In genomic region chr10:80599424-80599847, GRCh38 we compare ENCODE assay signal across 8 cellular contexts.
DNase-seq lines count a peak whose midpoint lies in the region; ATAC-seq and TF ChIP-seq lines count a peak whose summit lies in the region.

No MANE protein-coding gene starts in this region.

- no peaks in the 10 kb centered on the region for H3K27me3 ChIP-seq in adrenal gland
- H3K27me3 ChIP-seq in iPS DF 6.9 (ENCODE audit: control insufficient read depth, insufficient read depth, low read length) = no peaks in the 10 kb centered on the region

- no peak for TF ChIP-seq POLR2A in adrenal gland (IDR thresholded peaks at IDR 0.05)

- peak; percentile 2 for DNase-seq in DMS153 (lab: John Stamatoyannopoulos, UW)
- peak; percentile 53 for DNase-seq in NOMO-1 treated with DMSO at 0.1 percent for 48 hours (lab: John Stamatoyannopoulos, UW; ENCODE audit: unreplicated experiment)
- DNase-seq in adrenal gland = peak in 5 of 7 donors; percentile 14 to 54 (median 20)
- peak; percentile 87 for DNase-seq in iPS DF 6.9 (ENCODE audit: low read depth, low spot score)
- peak; percentile 5 to 42 for DNase-seq in stimulated activated CD4-positive, alpha-beta T cell treated with anti-CD3 and anti-CD28 coated beads, Interleukin-2, amount 100 ng/mL, for 48 hours
- DNase-seq in NCI-H2081 treated with DMSO at 0.1 percent for 48 hours (lab: John Stamatoyannopoulos, UW) = no peak

- H3K36me3 ChIP-seq in adrenal gland (replicated peaks in 1 of 2) (no peaks in the 10 kb centered on the region), iPS DF 6.9 (ENCODE audit: control insufficient read depth, insufficient read depth, low read length) (no peaks in the 10 kb centered on the region; the same call in 1 of the 2 replicates)

- peak in 5 of 6 experiments; percentile 12 to 50 (median 44) for TF ChIP-seq CTCF in adrenal gland (IDR thresholded peaks at IDR 0.05)

- intact Hi-C loops in adrenal gland (cut with DNase I) = no loop called here

- WGBS in adrenal gland, 4 donors = 40 to 46% (median 43%) methylated on average over 7 to 8 of the region's 8 CpGs
- WGBS in iPS DF 6.9 (ENCODE audit: insufficient coverage, insufficient read length) = no CpG with 5 or more reads among the region's 8 CpGs

- H3K27ac ChIP-seq in adrenal gland = no peak overlapping the region
- no peak overlapping the region for H3K27ac ChIP-seq in iPS DF 6.9 (ENCODE audit: low read length)

- H3K4me3 ChIP-seq in adrenal gland = no peak overlapping the region
- H3K4me3 ChIP-seq in iPS DF 6.9 (ENCODE audit: low read length) = no peak overlapping the region

- ATAC-seq in GM19043 (IDR thresholded peaks at IDR 0.05; ENCODE audit: low read depth, unreplicated experiment) (peak; percentile 58), HG03066 (IDR thresholded peaks at IDR 0.05; ENCODE audit: low read depth, unreplicated experiment) (peak; percentile 62)

- H3K4me1 ChIP-seq in adrenal gland (replicated peaks in 1 of 2) (no peaks in the 10 kb centered on the region), iPS DF 6.9 (ENCODE audit: control insufficient read depth, insufficient read depth, low read length) (no peaks in the 10 kb centered on the region)

- H3K9me3 ChIP-seq in adrenal gland (replicated peaks in 1 of 3) = no peaks in the 10 kb centered on the region
- no peaks in the 10 kb centered on the region for H3K9me3 ChIP-seq in iPS DF 6.9 (ENCODE audit: control insufficient read depth, insufficient read depth, low read length)
